Comparison of ENCODE assay signal across 8 cellular contexts in genomic region chr21:36065497-36066036, GRCh38. TPM values are rescaled to one million over a fixed set of nuclear protein-coding genes. Genes with fewer than 3 reads are reported as not detected.
A peak's percentile ranks its signal among the peaks of the same experiment; 100 is the strongest.
DNase-seq lines count a peak whose midpoint lies in the region; ATAC-seq, FAIRE-seq and TF ChIP-seq lines count a peak whose summit lies in the region.

No MANE protein-coding gene starts in this region.

- no peaks in the 10 kb centered on the region for H3K36me3 ChIP-seq in K562 (ENCODE audit: control insufficient read depth, insufficient read depth, low read length)

- intact Hi-C loops in K562 (cut with micrococcal nuclease), result no loop called here

- no peaks in the 10 kb centered on the region for H4K20me1 ChIP-seq in K562 (replicated peaks; ENCODE audit: control insufficient read depth, insufficient read depth, low read length)

- no peak for TF ChIP-seq POLR2A in K562 (conservative IDR thresholded peaks at IDR 0.05)

- TF ChIP-seq EP300 in K562 (IDR thresholded peaks at IDR 0.05; ENCODE audit: low read length), result no peak

- peak; percentile 73 for ATAC-seq in K562
- no peak for ATAC-seq in stimulated activated memory B cell treated with anti-CD40 and anti-IgM and Interleukin-4, amounts not matched to agents 10 μg/mL and 1 μg/mL and 100 μg/mL, for 72 hours
- no peak for ATAC-seq in activated CD4-positive, CD25-positive, alpha-beta regulatory T cell treated with anti-CD3 and anti-CD28 coated beads, Interleukin-2, amount 50 U/mL, for 24 hours

- H3K9me3 ChIP-seq in K562 (replicated peaks; ENCODE audit: control insufficient read depth, insufficient read depth, low read depth, low read length), result peaks cover 11% of the 10 kb centered on the region

- peaks cover 6% of the 10 kb centered on the region for H3K36me3 Mint-ChIP-seq in nephron (ENCODE audit: low read depth)
- peaks cover 7% of the 10 kb centered on the region for H3K36me3 Mint-ChIP-seq in stimulated activated memory B cell treated with anti-CD40 and anti-IgM and Interleukin-4, amounts not matched to agents 10 μg/mL and 1 μg/mL and 100 μg/mL, for 72 hours

- no peak for TF ChIP-seq RAD21 in K562 (CRISPR knock-in tag; conservative IDR thresholded peaks at IDR 0.05 in 1 of 2, IDR thresholded peaks at IDR 0.05 in 1 of 2)

- DNase-seq in NCI-H748 (lab: John Stamatoyannopoulos, UW; ENCODE audit: unreplicated experiment), result peak; percentile 35
- no peak for DNase-seq in NCI-H748 treated with DMSO at 0.1 percent for 48 hours (lab: John Stamatoyannopoulos, UW)
- DNase-seq in NCI-H2029 treated with DMSO at 0.1 percent for 48 hours (lab: John Stamatoyannopoulos, UW), result peak; percentile 73
- DNase-seq in K562 (ENCODE audit: extremely low read depth in 1 of 4, low spot score in 3 of 4), result peak in 2 of 4 experiments; percentile 62 to 64
- no peak for DNase-seq in stimulated activated CD8-positive, alpha-beta memory T cell treated with anti-CD3 and anti-CD28 coated beads, Interleukin-4, amount 100 ng/mL, for 48 hours

- TF ChIP-seq CTCF in K562 (IDR thresholded peaks at IDR 0.05 in 2 of 3, conservative IDR thresholded peaks at IDR 0.05 in 1 of 3; ENCODE audit: insufficient read depth in 2 of 3, low read depth in 1 of 3, low read length in 3 of 3) (no peak), nephron (IDR thresholded peaks at IDR 0.05; ENCODE audit: unreplicated experiment in 3 of 3) (no peak)

- H3K9me1 ChIP-seq in K562 (ENCODE audit: control insufficient read depth, insufficient read depth, low read length), result no peaks in the 10 kb centered on the region

- in situ Hi-C loops in K562 (cut with MboI), result no loop called here

- no peak overlapping the region for H3K9ac ChIP-seq in K562 (ENCODE audit: insufficient read depth in 1 of 2, low read depth in 2 of 2, low read length in 2 of 2)

- FAIRE-seq in K562 (lab: Jason Lieb, UNC), result peak; percentile 67

- H3K27me3 Mint-ChIP-seq in nephron (ENCODE audit: low read depth), result peaks cover 6% of the 10 kb centered on the region
- H3K27me3 Mint-ChIP-seq in stimulated activated memory B cell treated with anti-CD40 and anti-IgM and Interleukin-4, amounts not matched to agents 10 μg/mL and 1 μg/mL and 100 μg/mL, for 72 hours, result no peaks in the 10 kb centered on the region

- CTCF ChIA-PET in K562 (lab: Yijun Ruan, JAX; ENCODE audit: low intra/inter-chr PET ratio), result no interaction called here

- BruUV-seq in K562 (replicated peaks; lab: Mats Ljungman, UMichigan), result no TSS peak

- POLR2A ChIA-PET in K562 (lab: Yijun Ruan, JAX), result interaction anchor here (1.0 kb wide), 1 partner anchor 9 kb away, joined by 5 read pairs; no protein-coding TSS in a partner anchor

- H3K27ac ChIP-seq in K562 (ENCODE audit: extremely low read depth, low read depth, low read length), result no peak overlapping the region

- 23% methylated on average over 3 of the region's 3 CpGs for WGBS in K562 (ENCODE audit: insufficient coverage, low coverage, missing lambda C conversion rate)

- H2AFZ ChIP-seq in K562 (ENCODE audit: low read depth, low read length), result peak overlapping the region; percentile 53

- H3K4me1 ChIP-seq in K562 (replicated peaks in 1 of 2; ENCODE audit: control insufficient read depth in 2 of 2, insufficient read depth in 2 of 2, low read length in 2 of 2), result peaks cover 11 to 13% of the 10 kb centered on the region in 2 experiments; a peak in 4 of 5 replicates

- no peaks in the 10 kb centered on the region for H3K27me3 ChIP-seq in K562 (ENCODE audit: control insufficient read depth in 2 of 2, insufficient read depth in 2 of 2, low read length in 2 of 2)

- no peak overlapping the region for H3K4me3 ChIP-seq in K562

- no peaks in the 10 kb centered on the region for H3K4me1 Mint-ChIP-seq in nephron
- peaks cover 18% of the 10 kb centered on the region for H3K4me1 Mint-ChIP-seq in stimulated activated memory B cell treated with anti-CD40 and anti-IgM and Interleukin-4, amounts not matched to agents 10 μg/mL and 1 μg/mL and 100 μg/mL, for 72 hours

- H3K79me2 ChIP-seq in K562 (ENCODE audit: control insufficient read depth, insufficient read depth, low read length), result no peaks in the 10 kb centered on the region

- H3K27ac Mint-ChIP-seq in nephron, result peak overlapping the region in 2 of 3 experiments; percentile 7 to 84
- no peak overlapping the region for H3K27ac Mint-ChIP-seq in stimulated activated memory B cell treated with anti-CD40 and anti-IgM and Interleukin-4, amounts not matched to agents 10 μg/mL and 1 μg/mL and 100 μg/mL, for 72 hours

- H3K9me3 Mint-ChIP-seq in nephron, result peaks cover 11% of the 10 kb centered on the region
- H3K9me3 Mint-ChIP-seq in stimulated activated memory B cell treated with anti-CD40 and anti-IgM and Interleukin-4, amounts not matched to agents 10 μg/mL and 1 μg/mL and 100 μg/mL, for 72 hours, result peaks cover 4% of the 10 kb centered on the region

- H3K4me3 Mint-ChIP-seq in nephron, result peak overlapping the region in 1 of 3 experiments; percentile 22
- no peak overlapping the region for H3K4me3 Mint-ChIP-seq in stimulated activated memory B cell treated with anti-CD40 and anti-IgM and Interleukin-4, amounts not matched to agents 10 μg/mL and 1 μg/mL and 100 μg/mL, for 72 hours

- H3K4me2 ChIP-seq in K562 (ENCODE audit: insufficient read depth, low read length), result no peak overlapping the region; the same call in 1 of the 2 replicates

TF ChIP-seq in K562, 482 proteins besides CTCF, POLR2A, EP300 and RAD21 (continues in another document):
- no peak for TF ChIP-seq MYC (IDR thresholded peaks at IDR 0.05; ENCODE audit: low read depth, low read length)
- no peak for TF ChIP-seq MYC (CRISPR knock-in tag; IDR thresholded peaks at IDR 0.05; ENCODE audit: borderline replicate concordance, low read depth)
- TF ChIP-seq DNMT1 (IDR thresholded peaks at IDR 0.05), result no peak
- TF ChIP-seq C11orf30 (IDR thresholded peaks at IDR 0.05; ENCODE audit: low read depth), result peak; percentile 50
- TF ChIP-seq MAFG (tag; conservative IDR thresholded peaks at IDR 0.05), result peak; percentile 40; the same call in 1 of the 2 replicates
- TF ChIP-seq, protein P1, sequence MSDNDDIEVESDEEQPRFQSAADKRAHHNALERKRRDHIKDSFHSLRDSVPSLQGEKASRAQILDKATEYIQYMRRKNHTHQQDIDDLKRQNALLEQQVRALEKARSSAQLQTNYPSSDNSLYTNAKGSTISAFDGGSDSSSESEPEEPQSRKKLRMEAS (CRISPR knock-in tag; IDR thresholded peaks at IDR 0.05), result no peak
- no peak for TF ChIP-seq PML (IDR thresholded peaks at IDR 0.05; ENCODE audit: low read length)
- TF ChIP-seq SIN3B (IDR thresholded peaks at IDR 0.05; ENCODE audit: low read depth), result no peak
- no peak for TF ChIP-seq SRSF1 (IDR thresholded peaks at IDR 0.05; ENCODE audit: low read depth, low read length)
- TF ChIP-seq EP400 (IDR thresholded peaks at IDR 0.05), result no peak
- TF ChIP-seq ZKSCAN1 (IDR thresholded peaks at IDR 0.05; ENCODE audit: low read depth, low read length), result no peak
- peak; percentile 86 for TF ChIP-seq CHD4 (IDR thresholded peaks at IDR 0.05; ENCODE audit: insufficient read depth, insufficient replicate concordance, low read depth, low read length, poor library complexity, severe bottlenecking)

RNA-seq across cellular contexts. Expression of gene CBR1, which starts 4.3 kb away (rescaled TPM):
- total RNA-seq in K562 (2011; cell fraction: chromatin; rRNA removed; ENCODE audit: low replicate concordance), result 5.1 and 7.5 TPM in 2 replicates
- 8.3 and 10.5 TPM in 2 replicates for total RNA-seq in K562 (2011; cell fraction: nucleolus; rRNA removed)
- 8.5 and 9.1 TPM in 2 replicates for total RNA-seq in K562 (2011; cell fraction: nucleoplasm; rRNA removed)
- 33.8 and 37.3 TPM in 2 replicates for total RNA-seq in K562 (2014; rRNA removed)
- 9.5 and 12.6 TPM in 2 replicates for total RNA-seq in K562 (2014; rRNA removed; fragmentation: Illumina TruSeq; extraction: Trizol)
- total RNA-seq in K562 (2015; rRNA removed; fragmentation: Illumina TruSeq; extraction: Trizol), result 15.4 and 15.6 TPM in 2 replicates
- total RNA-seq in K562 (2021), result 15.1 and 17.6 TPM in 2 replicates
- 14.8 and 21.8 TPM in 2 replicates for polyA plus RNA-seq in K562 (2011; rRNA removed)
- polyA plus RNA-seq in K562 (2011; cell fraction: cytosol; rRNA removed), result 21.5 and 101 TPM in 2 replicates
- 16.1 and 19.9 TPM in 2 replicates for polyA plus RNA-seq in K562 (2011; cell fraction: nucleus; rRNA removed)
- polyA plus RNA-seq in K562 (2012), result 12.9 and 16.1 TPM in 2 replicates
- polyA plus RNA-seq in K562 (2014; fragmentation: Illumina TruSeq; extraction: Trizol), result 9.3 and 10.0 TPM in 2 replicates
- polyA plus RNA-seq in K562 (2014; fragmentation: Nextera tagmentation; extraction: Ambion mirVana), result 1 to 10 TPM; 2.5 to 5.5 TPM
- polyA plus RNA-seq in K562 (2014; rRNA removed), result 21.5 and 29.6 TPM in 2 replicates
- polyA minus RNA-seq in K562 (2011; rRNA and poly(A)+ RNA removed), result 6.4 and 9.5 TPM in 2 replicates
- polyA minus RNA-seq in K562 (2011; cell fraction: cytosol; rRNA and poly(A)+ RNA removed), result 6.2 and 7.5 TPM in 2 replicates
- 6.5 and 8.0 TPM in 2 replicates for polyA minus RNA-seq in K562 (2011; cell fraction: nucleus; rRNA and poly(A)+ RNA removed)

RNA-seq across cellular contexts. Expression of gene SETD4, which starts 5.2 kb away (rescaled TPM):
- 72.3 and 98.7 TPM in 2 replicates for total RNA-seq in K562 (2011; cell fraction: chromatin; rRNA removed; ENCODE audit: low replicate concordance)
- total RNA-seq in K562 (2011; cell fraction: nucleolus; rRNA removed), result 43.0 and 50.5 TPM in 2 replicates
- total RNA-seq in K562 (2011; cell fraction: nucleoplasm; rRNA removed), result 68.0 and 93.6 TPM in 2 replicates
- total RNA-seq in K562 (2014; rRNA removed), result 16.0 and 16.1 TPM in 2 replicates
- 25.7 and 27.1 TPM in 2 replicates for total RNA-seq in K562 (2014; rRNA removed; fragmentation: Illumina TruSeq; extraction: Trizol)
- 23.6 and 23.9 TPM in 2 replicates for total RNA-seq in K562 (2015; rRNA removed; fragmentation: Illumina TruSeq; extraction: Trizol)
- total RNA-seq in K562 (2021), result 23.5 and 27.0 TPM in 2 replicates
- polyA plus RNA-seq in K562 (2011; rRNA removed), result 20.1 and 24.5 TPM in 2 replicates
- polyA plus RNA-seq in K562 (2011; cell fraction: cytosol; rRNA removed), result 11.7 and 14.6 TPM in 2 replicates
- polyA plus RNA-seq in K562 (2011; cell fraction: nucleus; rRNA removed), result 43.3 and 46.0 TPM in 2 replicates
- polyA plus RNA-seq in K562 (2012), result 12.9 and 14.2 TPM in 2 replicates
- 26.2 and 27.4 TPM in 2 replicates for polyA plus RNA-seq in K562 (2014; fragmentation: Illumina TruSeq; extraction: Trizol)
- polyA plus RNA-seq in K562 (2014; fragmentation: Nextera tagmentation; extraction: Ambion mirVana), result 10 to 100 TPM; 49.2 to 51.3 TPM
- polyA plus RNA-seq in K562 (2014; rRNA removed), result 31.7 and 32.5 TPM in 2 replicates
- polyA minus RNA-seq in K562 (2011; rRNA and poly(A)+ RNA removed), result 22.6 and 27.8 TPM in 2 replicates
- polyA minus RNA-seq in K562 (2011; cell fraction: cytosol; rRNA and poly(A)+ RNA removed), result 10.6 and 18.2 TPM in 2 replicates
- 23.3 and 29.3 TPM in 2 replicates for polyA minus RNA-seq in K562 (2011; cell fraction: nucleus; rRNA and poly(A)+ RNA removed)

Comparison
In these comparisons a context has a peak if more than half of its experiments do, and no peak if none do; other contexts are left out.
1. DNase-seq: peak in NCI-H748 (single experiment) and NCI-H2029 treated with DMSO at 0.1 percent for 48 hours (single experiment); none in NCI-H748 treated with DMSO at 0.1 percent for 48 hours (single experiment) and stimulated activated CD8-positive, alpha-beta memory T cell treated with anti-CD3 and anti-CD28 coated beads, Interleukin-4, amount 100 ng/mL, for 48 hours (single experiment).